Comparison of ENCODE assay signal across 1 cellular context in the genomic region with DNA sequence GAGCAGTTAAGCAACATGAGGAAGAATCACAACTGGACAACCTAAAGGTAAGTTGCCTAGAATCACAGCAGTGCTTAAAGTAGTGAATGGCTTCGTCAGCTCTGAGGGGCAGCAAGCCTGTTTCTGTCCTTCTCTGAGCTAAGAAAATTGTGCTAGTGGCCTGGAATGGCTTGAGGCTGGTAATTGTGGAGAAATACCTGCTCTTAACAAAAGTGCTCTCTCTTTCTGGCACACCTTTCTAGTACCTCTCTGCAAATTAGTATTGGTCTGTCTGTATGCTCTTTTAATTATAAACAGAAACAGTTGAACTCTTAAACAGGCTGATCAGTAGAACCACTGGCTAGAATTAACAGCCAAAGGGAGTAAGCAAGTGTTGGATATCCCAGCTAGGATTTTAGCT.
TF ChIP-seq lines count a peak whose summit lies in the region.

No MANE protein-coding gene starts in this region.

TF ChIP-seq in K562, 482 proteins besides CTCF, POLR2A, EP300 and RAD21:
- TF ChIP-seq POLR3G (IDR thresholded peaks at IDR 0.05; ENCODE audit: extremely low read depth, insufficient read length, insufficient replicate concordance) (no peak), ZSCAN32 (CRISPR knock-in tag; IDR thresholded peaks at IDR 0.05) (no peak), MYBL2 (IDR thresholded peaks at IDR 0.05; ENCODE audit: low read depth) (no peak), MYBL2 (CRISPR knock-in tag; IDR thresholded peaks at IDR 0.05; ENCODE audit: borderline replicate concordance) (no peak), KLF16 (IDR thresholded peaks at IDR 0.05) (no peak), KDM5B (IDR thresholded peaks at IDR 0.05; ENCODE audit: insufficient replicate concordance, low read depth, low read length) (no peak)
- TF ChIP-seq, protein P1, sequence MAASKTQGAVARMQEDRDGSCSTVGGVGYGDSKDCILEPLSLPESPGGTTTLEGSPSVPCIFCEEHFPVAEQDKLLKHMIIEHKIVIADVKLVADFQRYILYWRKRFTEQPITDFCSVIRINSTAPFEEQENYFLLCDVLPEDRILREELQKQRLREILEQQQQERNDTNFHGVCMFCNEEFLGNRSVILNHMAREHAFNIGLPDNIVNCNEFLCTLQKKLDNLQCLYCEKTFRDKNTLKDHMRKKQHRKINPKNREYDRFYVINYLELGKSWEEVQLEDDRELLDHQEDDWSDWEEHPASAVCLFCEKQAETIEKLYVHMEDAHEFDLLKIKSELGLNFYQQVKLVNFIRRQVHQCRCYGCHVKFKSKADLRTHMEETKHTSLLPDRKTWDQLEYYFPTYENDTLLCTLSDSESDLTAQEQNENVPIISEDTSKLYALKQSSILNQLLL (CRISPR knock-in tag; IDR thresholded peaks at IDR 0.05; ENCODE audit: borderline replicate concordance): no peak
TF ChIP-seq in K562: peak in this region for 0.
